In the genomic region with DNA sequence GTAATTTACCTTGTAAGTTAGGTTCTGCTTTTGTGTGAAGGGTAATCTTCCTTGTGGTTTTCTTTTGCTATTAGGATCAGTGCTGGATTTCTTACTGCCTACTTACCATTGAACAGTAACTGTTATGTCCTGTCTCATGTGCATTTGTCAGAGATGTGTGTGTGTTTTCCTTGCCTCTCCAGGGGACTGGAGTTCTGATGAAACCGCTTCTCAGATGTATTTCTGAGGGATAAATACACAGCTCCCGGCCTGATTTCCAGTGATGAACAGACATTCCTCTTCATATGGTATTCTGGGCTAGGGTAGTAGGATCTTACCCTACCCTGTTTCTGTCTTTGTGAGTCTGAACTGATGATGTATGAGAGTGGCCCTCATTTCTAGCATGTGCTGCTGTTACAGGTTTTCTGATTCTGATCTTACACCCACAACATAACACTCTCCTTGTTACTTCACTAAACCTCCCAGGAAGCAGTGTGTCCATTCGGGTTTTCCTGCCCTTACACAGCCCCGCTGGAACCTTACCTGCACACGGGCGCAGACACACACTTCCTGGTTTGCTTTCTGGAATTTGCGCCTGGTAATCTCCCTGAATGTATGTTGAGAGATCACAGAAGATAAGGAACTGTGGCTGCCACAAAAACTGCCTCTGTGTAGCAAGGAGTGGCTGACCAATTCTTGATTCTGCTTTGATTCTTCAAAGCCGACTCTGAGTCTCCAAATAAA, we compare ENCODE assay signal across 10 cellular contexts. TPM values are rescaled to one million over a fixed set of nuclear protein-coding genes. Genes with fewer than 3 reads are reported as not detected.
DNase-seq lines count a peak whose midpoint lies in the region; FAIRE-seq and TF ChIP-seq lines count a peak whose summit lies in the region.
"Had no signal": no experiment of that assay in that cellular context is flagged by ENCODE, and none has a peak within 500 bp of the region (broad histone marks: within the 10 kb centered on the region; RNA-seq: fewer than 3 reads in every experiment).

No MANE protein-coding gene starts in this region.

- H3K79me2 ChIP-seq in H1 (ENCODE audit: control insufficient read depth in 1 of 2, insufficient read depth in 2 of 2, low read length in 2 of 2) = peaks cover 10 to 86% of the 10 kb centered on the region in 2 experiments
- H3K79me2 ChIP-seq in osteoblast (ENCODE audit: insufficient read depth, low read length) = peaks cover 97% of the 10 kb centered on the region

- peak; percentile 51 for FAIRE-seq in GM19239 (lab: Jason Lieb, UNC)
- FAIRE-seq in H1 (lab: Jason Lieb, UNC) = no peak

- H2BK5ac ChIP-seq in H1 (ENCODE audit: low read depth, low read length) = peak overlapping the region; percentile 77; the same call in 1 of the 2 replicates

- 0 out of 2 replicates have a peak overlapping the region, but pooled peaks have one; percentile 34 for H2BK20ac ChIP-seq in H1 (ENCODE audit: low read length)

- H4K5ac ChIP-seq in H1 (ENCODE audit: insufficient read length, low read depth, low read length) = no peak overlapping the region

- no peak overlapping the region for H3K4me3 ChIP-seq in H1 (ENCODE audit: extremely low read depth in 1 of 4, insufficient read depth in 2 of 4, low read depth in 3 of 4, low read length in 4 of 4)
- no peak overlapping the region for H3K4me3 ChIP-seq in osteoblast (ENCODE audit: insufficient read depth, low read length)
- H3K4me3 ChIP-seq: gastroesophageal sphincter had no signal

- in situ Hi-C loops in SK-MEL-5 (cut with HindIII; ENCODE audit: low pct_unique_long_range_greater_than_20kb, low sequenced_read_pairs) = no loop called here
- in situ Hi-C loops in ACHN (cut with HindIII; ENCODE audit: low pct_ligation_motif_present, low pct_unique_long_range_greater_than_20kb, low sequenced_read_pairs) = no loop called here

- no peak overlapping the region for H4K8ac ChIP-seq in H1 (ENCODE audit: extremely low read depth, insufficient read depth, low read length)

- 0 out of 2 replicates have a peak overlapping the region, but pooled peaks have one; percentile 36 for H2BK15ac ChIP-seq in H1 (ENCODE audit: low read length)

- H3K9me3 ChIP-seq in H1 (ENCODE audit: insufficient read depth in 2 of 2, low read depth in 1 of 2, low read length in 1 of 2) = no peaks in the 10 kb centered on the region
- peaks cover 2% of the 10 kb centered on the region for H3K9me3 ChIP-seq in osteoblast (ENCODE audit: low read depth, low read length)

- no peak for TF ChIP-seq RAD21 in H1 (IDR thresholded peaks at IDR 0.05 in 1 of 2, conservative IDR thresholded peaks at IDR 0.05 in 1 of 2; ENCODE audit: low read depth in 2 of 2, low read length in 2 of 2)

- peaks cover 0 to 13% (median 3%) of the 10 kb centered on the region in 4 experiments; a peak in 5 of 7 replicates for H3K4me1 ChIP-seq in H1 (replicated peaks in 1 of 4; ENCODE audit: control insufficient read depth in 3 of 4, insufficient read depth in 4 of 4, low read length in 3 of 4)
- peaks cover 24% of the 10 kb centered on the region for H3K4me1 ChIP-seq in osteoblast (ENCODE audit: insufficient read depth, low read length)

- H3K79me1 ChIP-seq in H1 (ENCODE audit: low read depth, low read length) = peaks cover 15% of the 10 kb centered on the region

- H3K36me3 ChIP-seq in H1 (ENCODE audit: control insufficient read depth in 2 of 4, insufficient read depth in 4 of 4, low read length in 3 of 4) (peaks cover 0 to 7% (median 2%) of the 10 kb centered on the region in 4 experiments; a peak in 3 of 8 replicates), osteoblast (ENCODE audit: insufficient read depth, low read length) (peaks cover 9% of the 10 kb centered on the region)

- H3K18ac ChIP-seq in H1 (ENCODE audit: extremely low read depth, low read length) = no peak overlapping the region

- no peaks in the 10 kb centered on the region for H3K23me2 ChIP-seq in H1 (ENCODE audit: low read depth, low read length)

- H2AK5ac ChIP-seq in H1 (ENCODE audit: low read depth, low read length) = peak overlapping the region; percentile 25; the same call in 1 of the 2 replicates

- H3K27me3 ChIP-seq in H1 (replicated peaks in 1 of 4; ENCODE audit: control insufficient read depth in 3 of 4, extremely low read depth in 1 of 4, insufficient read depth in 3 of 4, low read length in 3 of 4) = no peaks in the 10 kb centered on the region; a peak in 1 of 7 replicates
- H3K27me3 ChIP-seq in osteoblast (ENCODE audit: insufficient read depth, low read length) = no peaks in the 10 kb centered on the region
- H3K27me3 ChIP-seq: gastroesophageal sphincter had no signal

- TF ChIP-seq CTCF in H1 (IDR thresholded peaks at IDR 0.05; ENCODE audit: control extremely low read depth in 1 of 3, insufficient read depth in 1 of 3, low read depth in 1 of 3, low read length in 3 of 3) = no peak
- no peak for TF ChIP-seq CTCF in osteoblast (IDR thresholded peaks at IDR 0.05; ENCODE audit: extremely low read depth, low read depth, low read length)
- no peak for TF ChIP-seq CTCF in GM20000 (IDR thresholded peaks at IDR 0.05; ENCODE audit: extremely low read depth, missing control alignments)

- no peak overlapping the region for H3K27ac ChIP-seq in H1 (ENCODE audit: low read depth, low read length)
- H3K27ac ChIP-seq in osteoblast (ENCODE audit: low read depth, low read length) = peak overlapping the region; percentile 67
- H3K27ac ChIP-seq: gastroesophageal sphincter had no signal

- H2AFZ ChIP-seq in H1 (ENCODE audit: low read length) (no peak overlapping the region), osteoblast (ENCODE audit: low read length) (no peak overlapping the region)

- WGBS in H1 (ENCODE audit: extremely low coverage in 1 of 2, insufficient coverage in 1 of 2, insufficient read length in 1 of 2, insufficient replicate concordance in 2 of 2, low coverage in 1 of 2, low lambda C conversion rate in 2 of 2, missing lambda C conversion rate in 1 of 2), 2 experiments = 92% methylated on average over 8 of the region's 8 CpGs; no CpG with 5 or more reads in 1 of the 2 experiments

- H3K14ac ChIP-seq in H1 (ENCODE audit: insufficient read length) = no peak overlapping the region

- H3K4me2 ChIP-seq in H1 (ENCODE audit: insufficient read depth in 1 of 2, low read depth in 2 of 2, low read length in 2 of 2) (no peak overlapping the region), osteoblast (ENCODE audit: insufficient read depth, low read length) (peak overlapping the region; percentile 33)

- no peak overlapping the region for H4K91ac ChIP-seq in H1 (replicated peaks; ENCODE audit: insufficient read length, low read length)

- H2BK12ac ChIP-seq in H1 (ENCODE audit: low read depth, low read length) = peak overlapping the region; percentile 21; the same call in 1 of the 2 replicates

- peaks cover 6 to 7% of the 10 kb centered on the region in 2 experiments for H4K20me1 ChIP-seq in H1 (replicated peaks in 1 of 2; ENCODE audit: control insufficient read depth in 1 of 2, insufficient read depth in 2 of 2, low read length in 2 of 2)
- peaks cover 48% of the 10 kb centered on the region for H4K20me1 ChIP-seq in osteoblast (ENCODE audit: insufficient read depth, low read length)

- DNase-seq in GM19239 (ENCODE audit: insufficient read length, low spot score) (no peak), SK-MEL-5 (ENCODE audit: low read depth, low spot score) (peak; percentile 3), H1 (ENCODE audit: low read depth in 1 of 2, low spot score in 2 of 2) (no peak), osteoblast (ENCODE audit: insufficient read length, low spot score, missing footprints) (peak; percentile 82), ACHN (no peak), GM20000 (ENCODE audit: low spot score) (no peak), globus pallidus (ENCODE audit: low spot score) (no peak)
- DNase-seq: DMS53, Right ventricle myocardium superior had no signal

- H3K9ac ChIP-seq in H1 (replicated peaks in 1 of 4; ENCODE audit: extremely low read depth in 1 of 4, low read depth in 3 of 4, low read length in 3 of 4) = no peak overlapping the region; a peak in 2 of 7 replicates

- no peak for TF ChIP-seq EP300 in H1 (IDR thresholded peaks at IDR 0.05; ENCODE audit: borderline replicate concordance in 1 of 2, low read depth in 2 of 2, low read length in 2 of 2)

- H3K23ac ChIP-seq in H1 (ENCODE audit: insufficient read length) = no peak overlapping the region

- H3K4ac ChIP-seq in H1 (replicated peaks; ENCODE audit: insufficient read length, low read depth, low read length) = peak overlapping the region; percentile 0

- no peak for TF ChIP-seq POLR2A in H1 (IDR thresholded peaks at IDR 0.05; ENCODE audit: control extremely low read depth in 1 of 2, low read depth in 2 of 2, low read length in 2 of 2)

- CTCF ChIA-PET in H1 (lab: Charles Lee; ENCODE audit: partially characterized antibody) = no interaction called here

- no peak overlapping the region for H3K56ac ChIP-seq in H1 (replicated peaks; ENCODE audit: insufficient read length, low read depth, low read length)

- POLR2A ChIA-PET in H1 (lab: Charles Lee; ENCODE audit: partially characterized antibody) = interaction anchor here (4.8 kb wide), 1 partner anchor 14 kb away, joined by 23 read pairs; the partner anchor contains the start of gene PAK2

- H2BK120ac ChIP-seq in H1 (replicated peaks; ENCODE audit: low read depth, low read length) = no peak overlapping the region

RNA-seq across cellular contexts. Expression of gene PAK2, which starts 14.7 kb away (rescaled TPM):
- total RNA-seq in SK-MEL-5 (2014; rRNA removed; shearing (Covaris generic)) = 26.7 and 30.8 TPM in 2 replicates
- 37.5 and 49.8 TPM in 2 replicates for polyA plus RNA-seq in SK-MEL-5 (2015; cell fraction: cytosol; rRNA removed)
- polyA plus RNA-seq in SK-MEL-5 (2015; cell fraction: nucleus; rRNA removed) = 11.7 and 12.2 TPM in 2 replicates
- 60.5 and 62.8 TPM in 2 replicates for total RNA-seq in H1 (2021; fragmentation: NEBNext Ultra II Directional; extraction: Animal tissue kit (Norgen Biotek cat#: 25700))
- polyA plus RNA-seq in H1 (2011; rRNA removed) = 8.5 and 13.1 TPM in 2 replicates
- polyA plus RNA-seq in H1 (2011; cell fraction: cytosol; rRNA removed) = 16.2 TPM
- 9.3 TPM for polyA plus RNA-seq in H1 (2011; cell fraction: nucleus; rRNA removed)
- 41.1 to 57.7 TPM (median 43.2 TPM) in 4 replicates for polyA plus RNA-seq in H1 (2012, experiment 1 of 2)
- polyA plus RNA-seq in H1 (2012, experiment 2 of 2) = 8.8 TPM
- polyA plus RNA-seq in H1 (2013, experiment 1 of 2) = 25.1 TPM
- polyA plus RNA-seq in H1 (2013, experiment 2 of 2) = 24.6 TPM
- polyA minus RNA-seq in H1 (2011; rRNA and poly(A)+ RNA removed) = 61.8 and 103 TPM in 2 replicates
- 34.8 TPM for polyA minus RNA-seq in H1 (2011; cell fraction: cytosol; rRNA and poly(A)+ RNA removed)
- 39.8 TPM for polyA minus RNA-seq in H1 (2011; cell fraction: nucleus; rRNA and poly(A)+ RNA removed)
- total RNA-seq in osteoblast = 36.6 and 37.4 TPM in 2 replicates

RNA-seq across cellular contexts. Expression of gene PIGX, which starts 42.2 kb away (rescaled TPM):
- total RNA-seq in SK-MEL-5 (2014; rRNA removed; shearing (Covaris generic)) = 51.5 and 58.9 TPM in 2 replicates
- 50.7 and 52.9 TPM in 2 replicates for polyA plus RNA-seq in SK-MEL-5 (2015; cell fraction: cytosol; rRNA removed)
- polyA plus RNA-seq in SK-MEL-5 (2015; cell fraction: nucleus; rRNA removed) = 15.3 and 19.4 TPM in 2 replicates
- 14.7 and 14.9 TPM in 2 replicates for total RNA-seq in H1 (2021; fragmentation: NEBNext Ultra II Directional; extraction: Animal tissue kit (Norgen Biotek cat#: 25700))
- 5.0 and 7.0 TPM in 2 replicates for polyA plus RNA-seq in H1 (2011; rRNA removed)
- polyA plus RNA-seq in H1 (2011; cell fraction: cytosol; rRNA removed) = 9.3 TPM
- polyA plus RNA-seq in H1 (2011; cell fraction: nucleus; rRNA removed) = 4.3 TPM
- 8.6 to 10.9 TPM (median 9.9 TPM) in 4 replicates for polyA plus RNA-seq in H1 (2012, experiment 1 of 2)
- polyA plus RNA-seq in H1 (2012, experiment 2 of 2) = 7.3 TPM
- polyA plus RNA-seq in H1 (2013, experiment 1 of 2) = 15.0 TPM
- 14.7 TPM for polyA plus RNA-seq in H1 (2013, experiment 2 of 2)
- 9.8 and 10.0 TPM in 2 replicates for polyA minus RNA-seq in H1 (2011; rRNA and poly(A)+ RNA removed)
- 6.2 TPM for polyA minus RNA-seq in H1 (2011; cell fraction: cytosol; rRNA and poly(A)+ RNA removed)
- polyA minus RNA-seq in H1 (2011; cell fraction: nucleus; rRNA and poly(A)+ RNA removed) = 6.9 TPM
- total RNA-seq in osteoblast = 19.2 and 26.8 TPM in 2 replicates

RNA-seq across cellular contexts. Expression of gene CEP19, which starts 42.3 kb away (rescaled TPM):
- 4.5 and 6.7 TPM in 2 replicates for total RNA-seq in SK-MEL-5 (2014; rRNA removed; shearing (Covaris generic))
- polyA plus RNA-seq in SK-MEL-5 (2015; cell fraction: cytosol; rRNA removed) = 4.4 and 7.9 TPM in 2 replicates
- polyA plus RNA-seq in SK-MEL-5 (2015; cell fraction: nucleus; rRNA removed) = 0.96 and 2.2 TPM in 2 replicates
- total RNA-seq in H1 (2021; fragmentation: NEBNext Ultra II Directional; extraction: Animal tissue kit (Norgen Biotek cat#: 25700)) = 1.3 and 1.6 TPM in 2 replicates
- polyA plus RNA-seq in H1 (2011; rRNA removed) = 0.52 and 0.95 TPM in 2 replicates
- polyA plus RNA-seq in H1 (2011; cell fraction: cytosol; rRNA removed) = 1.4 TPM
- 0.83 TPM for polyA plus RNA-seq in H1 (2011; cell fraction: nucleus; rRNA removed)
- 1.3 to 1.6 TPM (median 1.4 TPM) in 4 replicates for polyA plus RNA-seq in H1 (2012, experiment 1 of 2)
- polyA plus RNA-seq in H1 (2012, experiment 2 of 2) = 0.47 TPM
- 2.1 TPM for polyA plus RNA-seq in H1 (2013, experiment 1 of 2)
- polyA plus RNA-seq in H1 (2013, experiment 2 of 2) = 1.8 TPM
- 0.34 and 0.38 TPM in 2 replicates for polyA minus RNA-seq in H1 (2011; rRNA and poly(A)+ RNA removed)
- polyA minus RNA-seq in H1 (2011; cell fraction: cytosol; rRNA and poly(A)+ RNA removed) = 1.3 TPM
- 1.2 TPM for polyA minus RNA-seq in H1 (2011; cell fraction: nucleus; rRNA and poly(A)+ RNA removed)
- total RNA-seq in osteoblast = 3.6 and 3.8 TPM in 2 replicates

Comparison
In these comparisons a context has a peak if more than half of its experiments do, and no peak if none do; other contexts are left out.
1. DNase-seq: peak in SK-MEL-5 (single experiment) and osteoblast (single experiment); none in GM19239 (single experiment), H1 (0 of 2), ACHN (single experiment), GM20000 (single experiment) and globus pallidus (single experiment).